ENCODE assay signal across 1 cellular context in genomic region chr2:17565726-17566125, GRCh38. TPM values are rescaled to one million over a fixed set of nuclear protein-coding genes. Genes with fewer than 3 reads are reported as not detected.
"Had no signal": no experiment of that assay in that cellular context is flagged by ENCODE, and none has a peak within 500 bp of the region (broad histone marks: within the 10 kb centered on the region; RNA-seq: fewer than 3 reads in every experiment).

No MANE protein-coding gene starts in this region.

RNA-seq across cellular contexts. Expression of gene VSNL1, which starts 25.2 kb away (rescaled TPM):
- total RNA-seq: G401 had no signal

RNA-seq across cellular contexts. Expression of gene RAD51AP2, which starts 47.5 kb away (rescaled TPM):
- total RNA-seq: G401 had no signal
